10 cellular contexts compared by ENCODE assay signal in the genomic region with DNA sequence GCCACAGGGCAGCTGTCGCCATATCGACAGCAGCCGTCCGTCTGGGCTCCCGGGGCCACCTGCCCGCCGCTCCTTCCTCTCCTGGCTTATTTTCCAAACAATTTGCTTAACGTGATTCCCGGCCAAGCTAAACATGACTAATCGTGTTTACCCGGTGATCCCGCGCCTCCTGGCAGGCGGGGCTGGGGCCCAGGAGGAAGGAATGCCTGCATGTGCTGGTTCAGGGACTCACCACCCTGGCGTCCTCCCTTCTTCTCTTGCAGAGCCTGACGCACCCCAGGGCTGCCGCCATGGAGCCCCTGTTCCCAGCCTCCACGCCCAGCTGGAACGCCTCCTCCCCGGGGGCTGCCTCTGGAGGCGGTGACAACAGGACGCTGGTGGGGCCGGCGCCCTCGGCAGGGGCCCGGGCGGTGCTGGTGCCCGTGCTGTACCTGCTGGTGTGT. TPM values are rescaled to one million over a fixed set of nuclear protein-coding genes. Genes with fewer than 3 reads are reported as not detected.
DNase-seq lines count a peak whose midpoint lies in the region; ATAC-seq and TF ChIP-seq lines count a peak whose summit lies in the region.
"Had no signal": no experiment of that assay in that cellular context is flagged by ENCODE, and none has a peak within 500 bp of the region (broad histone marks: within the 10 kb centered on the region; RNA-seq: fewer than 3 reads in every experiment).

No MANE protein-coding gene starts in this region.

- DNase-seq in NCI-H1105 treated with DMSO at 0.1 percent for 48 hours (lab: John Stamatoyannopoulos, UW), result peak; percentile 51
- DNase-seq in adipocyte (ENCODE audit: low read depth), result peak; percentile 69
- peak; percentile 78 for DNase-seq in left lobe of liver (ENCODE audit: low spot score)
- no peak for DNase-seq in iPS-NIHi7 (ENCODE audit: extremely low spot score)
- DNase-seq in substantia nigra (lab: John Stamatoyannopoulos, UW), result no peak
- DNase-seq in nucleus accumbens (lab: John Stamatoyannopoulos, UW), result no peak

- peaks cover 4% of the 10 kb centered on the region for H3K9me3 ChIP-seq in adipocyte (ENCODE audit: control insufficient read depth, low read length)

- H3K9ac ChIP-seq in adipocyte (ENCODE audit: low read length), result no peak overlapping the region
- H3K9ac ChIP-seq: BLaER1 had no signal

- H3K27ac ChIP-seq in C4-2B (peak overlapping the region; percentile 78), substantia nigra (ENCODE audit: low read depth, low read length, poor library complexity, severe bottlenecking) (no peak overlapping the region)
- H3K27ac ChIP-seq: BLaER1 had no signal

- peaks cover 3% of the 10 kb centered on the region for H3K4me1 ChIP-seq in adipocyte (ENCODE audit: control insufficient read depth, insufficient read depth, low read length)

- TF ChIP-seq CTCF in C4-2B (conservative IDR thresholded peaks at IDR 0.05), result no peak

- ATAC-seq in left lobe of liver (peak; percentile 91), GM19455 (IDR thresholded peaks at IDR 0.05; ENCODE audit: unreplicated experiment) (no peak)

- no peak overlapping the region for H3K4me3 ChIP-seq in adipocyte (ENCODE audit: low read length)
- H3K4me3 ChIP-seq: BLaER1 had no signal

- H3K36me3 ChIP-seq in adipocyte (ENCODE audit: control insufficient read depth, insufficient read depth, low read length, severe bottlenecking), result no peaks in the 10 kb centered on the region
- H3K36me3 ChIP-seq: BLaER1 had no signal

- peaks cover 40% of the 10 kb centered on the region for H3K27me3 ChIP-seq in adipocyte (replicated peaks; ENCODE audit: control insufficient read depth, insufficient read depth, low read length)

RNA-seq across cellular contexts. Expression of gene SSTR5, which starts 6.1 kb away (rescaled TPM):
- not detected for total RNA-seq in left lobe of liver
- total RNA-seq: temporal lobe had no signal

RNA-seq across cellular contexts. Expression of gene C1QTNF8, which starts 17.4 kb away (rescaled TPM):
- total RNA-seq in left lobe of liver, result not detected

Comparison
In these comparisons a context has a peak if more than half of its experiments do, and no peak if none do; other contexts are left out.
1. DNase-seq: peak in NCI-H1105 treated with DMSO at 0.1 percent for 48 hours (single experiment), adipocyte (single experiment) and left lobe of liver (single experiment); none in iPS-NIHi7 (single experiment), substantia nigra (0 of 49) and nucleus accumbens (0 of 56).